20 cellular contexts compared by ENCODE assay signal in the genomic region with DNA sequence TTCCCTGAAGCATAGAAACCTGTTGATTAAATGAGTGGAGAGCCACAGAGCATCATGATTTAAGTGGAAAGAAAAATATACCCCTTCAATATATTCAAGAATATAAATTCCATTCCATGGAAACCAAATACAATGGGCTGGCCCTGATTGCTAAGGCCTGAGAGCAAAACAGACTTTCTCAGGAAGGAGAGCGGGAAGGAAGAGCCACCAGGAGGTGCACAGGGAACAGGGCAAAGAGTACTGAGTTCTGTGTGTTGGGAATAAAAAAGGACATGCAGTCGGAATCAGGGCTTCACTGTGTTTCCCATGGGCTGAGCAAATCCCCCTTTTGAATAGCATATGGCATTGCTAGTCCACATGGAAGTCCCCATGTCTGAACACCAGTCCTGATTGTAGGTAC.
DNase-seq lines count a peak whose midpoint lies in the region; ATAC-seq, FAIRE-seq and TF ChIP-seq lines count a peak whose summit lies in the region.
"Had no signal": no experiment of that assay in that cellular context is flagged by ENCODE, and none has a peak within 500 bp of the region (broad histone marks: within the 10 kb centered on the region; RNA-seq: fewer than 3 reads in every experiment).

No MANE protein-coding gene starts in this region.

- DNase-seq in NCI-H82 (lab: John Stamatoyannopoulos, UW) (peak; percentile 12), NCI-H82 treated with DMSO at 0.1 percent for 48 hours (lab: John Stamatoyannopoulos, UW; ENCODE audit: unreplicated experiment) (no peak), glutamatergic neuron (no peak), trophoblast cell (no peak), D721Med (ENCODE audit: insufficient read length, low spot score) (no peak)
- DNase-seq: 8988T, DND-41, KG1, MV-4-11, NCI-H1417 treated with DMSO at 0.1 percent for 48 hours, NCI-H187 treated with DMSO at 0.1 percent for 48 hours, NCI-H526 treated with DMSO at 0.1 percent for 48 hours had no signal

- peak overlapping the region; percentile 40 for H3K18ac ChIP-seq in trophoblast cell (ENCODE audit: low read length)

- WGBS in trophoblast cell (ENCODE audit: extremely low coverage, insufficient coverage, insufficient read length) = no CpG with 5 or more reads among the region's 2 CpGs

- H3K27ac ChIP-seq in trophoblast cell (ENCODE audit: low read depth, low read length) = no peak overlapping the region

- peak overlapping the region; percentile 59 for H2AK5ac ChIP-seq in trophoblast cell (ENCODE audit: low read length)

- no peaks in the 10 kb centered on the region for H3K36me3 Mint-ChIP-seq in glutamatergic neuron (ENCODE audit: unreplicated experiment)
- H3K36me3 Mint-ChIP-seq: CD14-positive monocyte had no signal

- peak overlapping the region; percentile 62 for H4K8ac ChIP-seq in trophoblast cell (ENCODE audit: low read depth, low read length)

- FAIRE-seq in D721Med (lab: Jason Lieb, UNC) = no peak
- FAIRE-seq: HepG2, RCC 7860 had no signal

- H2BK5ac ChIP-seq in trophoblast cell (ENCODE audit: low read depth, low read length, poor library complexity) = peak overlapping the region; percentile 52

- H3K36me3 ChIP-seq in trophoblast cell (ENCODE audit: control insufficient read depth in 1 of 2, insufficient read depth in 2 of 2, low read length in 2 of 2) = no peaks in the 10 kb centered on the region

- H3K4me3 ChIP-seq in trophoblast cell (ENCODE audit: low read depth, low read length) = no peak overlapping the region
- H3K4me3 ChIP-seq: GM23338 had no signal

- no peak overlapping the region for H3K23ac ChIP-seq in trophoblast cell (ENCODE audit: low read length)

- H4K12ac ChIP-seq in trophoblast cell (ENCODE audit: low read depth, low read length) = no peak overlapping the region

- H3K27me3 ChIP-seq in trophoblast cell (ENCODE audit: insufficient read depth, low read length) = no peaks in the 10 kb centered on the region

- H3K79me2 ChIP-seq in trophoblast cell (ENCODE audit: control insufficient read depth, insufficient read depth, low read length, poor library complexity) = peaks cover 5% of the 10 kb centered on the region

- H3K9ac ChIP-seq in trophoblast cell (ENCODE audit: low read length) = no peak overlapping the region

- TF ChIP-seq CTCF in glutamatergic neuron (IDR thresholded peaks at IDR 0.05; ENCODE audit: partially characterized antibody, unreplicated experiment) = no peak
- no peak for TF ChIP-seq CTCF in D721Med (IDR thresholded peaks at IDR 0.05; ENCODE audit: insufficient read depth, missing control alignments)

- peaks cover 16 to 17% of the 10 kb centered on the region in 2 experiments for H3K4me1 ChIP-seq in trophoblast cell (ENCODE audit: control insufficient read depth in 1 of 2, insufficient read depth in 2 of 2, low read length in 2 of 2)

- peaks cover 2% of the 10 kb centered on the region for H3K27me3 Mint-ChIP-seq in glutamatergic neuron (ENCODE audit: unreplicated experiment)

- H3K4me1 Mint-ChIP-seq in glutamatergic neuron (ENCODE audit: low read depth, unreplicated experiment) = peaks cover 6% of the 10 kb centered on the region

- H4K91ac ChIP-seq in trophoblast cell (ENCODE audit: low read depth, low read length) = no peak overlapping the region

- H3K9me3 ChIP-seq in trophoblast cell (ENCODE audit: insufficient read depth, low read depth, low read length) = no peaks in the 10 kb centered on the region

- H3K14ac ChIP-seq in trophoblast cell (ENCODE audit: low read length) = peak overlapping the region; percentile 48

- H2AFZ ChIP-seq in trophoblast cell (ENCODE audit: insufficient read depth, low read length, poor library complexity) = no peak overlapping the region
- H2AFZ ChIP-seq: GM23338 had no signal

- H3K27ac Mint-ChIP-seq in glutamatergic neuron (ENCODE audit: unreplicated experiment) = peak overlapping the region; percentile 52
- H3K27ac Mint-ChIP-seq: GM23338 had no signal

- H2BK120ac ChIP-seq in trophoblast cell (ENCODE audit: insufficient read depth, low read length, poor library complexity) = peak overlapping the region; percentile 38

- ATAC-seq in HG03097 (IDR thresholded peaks at IDR 0.05; ENCODE audit: low FRiP score, unreplicated experiment) (no peak), HG03139 (IDR thresholded peaks at IDR 0.05; ENCODE audit: unreplicated experiment) (no peak), GM21390 (IDR thresholded peaks at IDR 0.05; ENCODE audit: unreplicated experiment) (no peak)
- ATAC-seq: GM23338, HepG2, Right ventricle myocardium inferior had no signal

- H2BK12ac ChIP-seq in trophoblast cell (ENCODE audit: low read length) = peak overlapping the region; percentile 84

- peaks cover 30% of the 10 kb centered on the region for H3K79me1 ChIP-seq in trophoblast cell (ENCODE audit: low read length)

- H3K4ac ChIP-seq in trophoblast cell (ENCODE audit: low read depth, low read length) = peak overlapping the region; percentile 27

- H3K4me2 ChIP-seq in trophoblast cell (ENCODE audit: low read length) = no peak overlapping the region
- H3K4me2 ChIP-seq: GM23338 had no signal

- H3K9me3 Mint-ChIP-seq in glutamatergic neuron (ENCODE audit: unreplicated experiment) = peaks cover 5% of the 10 kb centered on the region
- H3K9me3 Mint-ChIP-seq: GM23338 had no signal

- no peak overlapping the region for H3K4me3 Mint-ChIP-seq in glutamatergic neuron (ENCODE audit: unreplicated experiment)
- H3K4me3 Mint-ChIP-seq: CD14-positive monocyte, GM23338 had no signal
